8 cellular contexts compared by ENCODE assay signal in genomic region chr6:89148016-89148750, GRCh38. TPM values are rescaled to one million over a fixed set of nuclear protein-coding genes. Genes with fewer than 3 reads are reported as not detected.
DNase-seq lines count a peak whose midpoint lies in the region; ATAC-seq and TF ChIP-seq lines count a peak whose summit lies in the region.

No MANE protein-coding gene starts in this region.

- H3K9me3 Mint-ChIP-seq in activated CD4-positive, alpha-beta T cell treated with anti-CD3 and anti-CD28 coated beads, Interleukin-2, amount 10 ng/mL, durations not matched to agents 24 days and 14 days: no peaks in the 10 kb centered on the region
- no peaks in the 10 kb centered on the region for H3K9me3 Mint-ChIP-seq in mesothelial cell of epicardium

- TF ChIP-seq CTCF in mesothelial cell of epicardium (IDR thresholded peaks at IDR 0.05; ENCODE audit: unreplicated experiment) (no peak), omental fat pad (IDR thresholded peaks at IDR 0.05) (no peak)

- DNase-seq in activated T-cell treated with anti-CD3 and anti-CD28 coated beads for 24 hours (ENCODE audit: low read depth) (peak; percentile 10), mesothelial cell of epicardium (ENCODE audit: low spot score in 2 of 2, unreplicated experiment in 2 of 2) (no peak), NCI-H69 (lab: John Stamatoyannopoulos, UW) (no peak), omental fat pad (ENCODE audit: low spot score) (no peak)
- DNase-seq in activated T-cell treated with anti-CD3 and anti-CD28 coated beads, Interleukin-2, amount 50 U/mL, for 1 hour: no peak
- no peak for DNase-seq in activated CD4-positive, alpha-beta T cell treated with anti-CD3 and anti-CD28 coated beads, Interleukin-2, amount 10 ng/mL, durations not matched to agents 24 days and 14 days
- DNase-seq in stimulated activated naive CD8-positive, alpha-beta T cell treated with anti-CD3 and anti-CD28 coated beads, Interleukin-15, Interleukin-2, amounts not matched to agents 100 U/mL and 50 U/mL, for 24 hours: peak; percentile 54

- intact Hi-C loops in activated CD4-positive, alpha-beta T cell treated with anti-CD3 and anti-CD28 coated beads, Interleukin-2, amount 10 ng/mL, durations not matched to agents 24 days and 14 days (cut with micrococcal nuclease): no loop called here

- H3K4me3 Mint-ChIP-seq in activated CD4-positive, alpha-beta T cell treated with anti-CD3 and anti-CD28 coated beads, Interleukin-2, amount 10 ng/mL, durations not matched to agents 24 days and 14 days: peak overlapping the region; percentile 64
- H3K4me3 Mint-ChIP-seq in mesothelial cell of epicardium: peak overlapping the region; percentile 20

- ATAC-seq in stimulated activated naive CD8-positive, alpha-beta T cell treated with anti-CD3 and anti-CD28 coated beads, Interleukin-15, Interleukin-2, amounts not matched to agents 100 U/mL and 50 U/mL, for 24 hours: no peak
- ATAC-seq in omental fat pad (ENCODE audit: low FRiP score): no peak
- ATAC-seq in HG03439 (IDR thresholded peaks at IDR 0.05; ENCODE audit: unreplicated experiment): no peak

- peaks cover 23% of the 10 kb centered on the region for H3K36me3 Mint-ChIP-seq in activated CD4-positive, alpha-beta T cell treated with anti-CD3 and anti-CD28 coated beads, Interleukin-2, amount 10 ng/mL, durations not matched to agents 24 days and 14 days (ENCODE audit: low read depth)
- peaks cover 5% of the 10 kb centered on the region for H3K36me3 Mint-ChIP-seq in mesothelial cell of epicardium

- peak overlapping the region; percentile 8 for H3K27ac Mint-ChIP-seq in activated CD4-positive, alpha-beta T cell treated with anti-CD3 and anti-CD28 coated beads, Interleukin-2, amount 10 ng/mL, durations not matched to agents 24 days and 14 days
- H3K27ac Mint-ChIP-seq in mesothelial cell of epicardium: no peak overlapping the region

- H3K4me1 Mint-ChIP-seq in activated CD4-positive, alpha-beta T cell treated with anti-CD3 and anti-CD28 coated beads, Interleukin-2, amount 10 ng/mL, durations not matched to agents 24 days and 14 days: peaks cover 26% of the 10 kb centered on the region
- peaks cover 32% of the 10 kb centered on the region for H3K4me1 Mint-ChIP-seq in mesothelial cell of epicardium

- peaks cover 12% of the 10 kb centered on the region for H3K27me3 Mint-ChIP-seq in activated CD4-positive, alpha-beta T cell treated with anti-CD3 and anti-CD28 coated beads, Interleukin-2, amount 10 ng/mL, durations not matched to agents 24 days and 14 days
- H3K27me3 Mint-ChIP-seq in mesothelial cell of epicardium (ENCODE audit: low read depth): no peaks in the 10 kb centered on the region

RNA-seq across cellular contexts. Expression of gene PM20D2, which starts 2.3 kb away (rescaled TPM):
- total RNA-seq in activated CD4-positive, alpha-beta T cell treated with anti-CD3 and anti-CD28 coated beads, Interleukin-2, amount 10 ng/mL, durations not matched to agents 24 days and 14 days: 18.3 and 18.9 TPM in 2 replicates
- 13.0 to 13.8 TPM (median 13.7 TPM) in 3 replicates for total RNA-seq in mesothelial cell of epicardium
- 10 to 100 TPM in 2 of 4 donors, 1 to 10 TPM in 2; 7.1 to 13.5 (median 10.1) TPM for total RNA-seq in omental fat pad

RNA-seq across cellular contexts. Expression of gene SRSF12, which starts 30.3 kb away (rescaled TPM):
- total RNA-seq in activated CD4-positive, alpha-beta T cell treated with anti-CD3 and anti-CD28 coated beads, Interleukin-2, amount 10 ng/mL, durations not matched to agents 24 days and 14 days: 0.05 TPM in 1 of 2 replicates, not detected in the other
- total RNA-seq in mesothelial cell of epicardium (11.5 to 14.7 TPM (median 12.4 TPM) in 3 replicates), omental fat pad (1 to 10 TPM in 2 of 4 donors, under 1 TPM in 1, not detected in 1; 0.25 to 3.4 (median 3.2) TPM)

Comparison
In these comparisons a context has a peak if more than half of its experiments do, and no peak if none do; other contexts are left out.
1. DNase-seq: peak in activated T-cell treated with anti-CD3 and anti-CD28 coated beads for 24 hours (single experiment) and stimulated activated naive CD8-positive, alpha-beta T cell treated with anti-CD3 and anti-CD28 coated beads, Interleukin-15, Interleukin-2, amounts not matched to agents 100 U/mL and 50 U/mL, for 24 hours (single experiment); none in activated T-cell treated with anti-CD3 and anti-CD28 coated beads, Interleukin-2, amount 50 U/mL, for 1 hour (single experiment), activated CD4-positive, alpha-beta T cell treated with anti-CD3 and anti-CD28 coated beads, Interleukin-2, amount 10 ng/mL, durations not matched to agents 24 days and 14 days (single experiment), mesothelial cell of epicardium (0 of 2), NCI-H69 (single experiment) and omental fat pad (single experiment).